Comparison of ENCODE assay signal across 19 cellular contexts in the genomic region with DNA sequence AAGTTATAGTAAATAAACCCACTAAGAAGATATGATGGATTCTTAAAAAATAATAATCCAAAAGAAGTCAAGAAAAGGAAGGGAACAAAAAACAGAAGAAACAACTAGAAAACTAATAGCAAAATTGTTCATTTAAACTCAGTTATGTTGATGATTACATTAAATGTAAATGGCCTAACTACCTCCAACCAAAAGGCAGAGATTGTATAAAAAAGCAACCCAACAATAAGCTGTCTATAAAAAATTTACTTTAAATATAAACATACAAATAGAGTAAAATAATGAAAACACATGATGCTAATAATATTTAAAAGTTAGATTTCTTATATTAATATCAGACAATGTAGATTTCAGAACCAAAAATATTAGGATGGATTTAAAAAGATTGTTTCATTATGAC.
DNase-seq lines count a peak whose midpoint lies in the region; ATAC-seq, FAIRE-seq and TF ChIP-seq lines count a peak whose summit lies in the region.
"Had no signal": no experiment of that assay in that cellular context is flagged by ENCODE, and none has a peak within 500 bp of the region (broad histone marks: within the 10 kb centered on the region; RNA-seq: fewer than 3 reads in every experiment).

No MANE protein-coding gene starts in this region.

- CTCF ChIA-PET in K562 (lab: Yijun Ruan, JAX; ENCODE audit: low intra/inter-chr PET ratio): no interaction called here

- H3K27ac ChIP-seq in K562 (ENCODE audit: extremely low read depth, low read depth, low read length) (no peak overlapping the region), kidney (ENCODE audit: low read depth in 2 of 2, low read length in 2 of 2) (no peak overlapping the region), ovary (no peak overlapping the region)
- H3K27ac ChIP-seq: 22Rv1, A549, C4-2B had no signal

- DNase-seq in RCC 7860 (ENCODE audit: low spot score) (no peak), K562 (ENCODE audit: extremely low read depth in 1 of 4, low spot score in 3 of 4) (no peak), kidney (no peak), NCI-H1092 (lab: John Stamatoyannopoulos, UW) (no peak), ovary (no peak)
- DNase-seq: AML-193; Caco-2; CD4-positive, alpha-beta T cell; GDM1; H7 had no signal

- H3K4me1 ChIP-seq in K562 (replicated peaks in 1 of 2; ENCODE audit: control insufficient read depth in 2 of 2, insufficient read depth in 2 of 2, low read length in 2 of 2) (no peaks in the 10 kb centered on the region), kidney (ENCODE audit: control insufficient read depth in 1 of 2, insufficient read depth in 1 of 2, low read depth in 1 of 2, low read length in 2 of 2) (no peaks in the 10 kb centered on the region), ovary (ENCODE audit: insufficient read depth) (no peaks in the 10 kb centered on the region)
- H3K4me1 ChIP-seq: A549, Caco-2 had no signal

- H4K20me1 ChIP-seq in K562 (replicated peaks; ENCODE audit: control insufficient read depth, insufficient read depth, low read length): no peaks in the 10 kb centered on the region

- H3K4me2 ChIP-seq in K562 (ENCODE audit: insufficient read depth, low read length): no peak overlapping the region
- H3K4me2 ChIP-seq: A549, GM23338 had no signal

- H3K9ac ChIP-seq in K562 (ENCODE audit: insufficient read depth in 1 of 2, low read depth in 2 of 2, low read length in 2 of 2) (no peak overlapping the region), kidney (ENCODE audit: low read length in 2 of 2) (no peak overlapping the region)

- BruUV-seq in K562 (replicated peaks; lab: Mats Ljungman, UMichigan): no TSS peak

- TF ChIP-seq POLR2A in K562 (conservative IDR thresholded peaks at IDR 0.05): no peak
- no peak for TF ChIP-seq POLR2A in ovary (IDR thresholded peaks at IDR 0.05)

- H2AFZ ChIP-seq in K562 (ENCODE audit: low read depth, low read length): no peak overlapping the region
- H2AFZ ChIP-seq: GM23338 had no signal

- H3K27me3 ChIP-seq in K562 (ENCODE audit: control insufficient read depth in 2 of 2, insufficient read depth in 2 of 2, low read length in 2 of 2) (no peaks in the 10 kb centered on the region), ovary (no peaks in the 10 kb centered on the region)

- TF ChIP-seq RAD21 in K562 (CRISPR knock-in tag; conservative IDR thresholded peaks at IDR 0.05 in 1 of 2, IDR thresholded peaks at IDR 0.05 in 1 of 2): no peak

- ATAC-seq in K562 (no peak), GM19467 (IDR thresholded peaks at IDR 0.05; ENCODE audit: unreplicated experiment) (no peak)
- ATAC-seq: A549, GM23338 had no signal

- no peaks in the 10 kb centered on the region for H3K9me1 ChIP-seq in K562 (ENCODE audit: control insufficient read depth, insufficient read depth, low read length)

- H3K9me3 ChIP-seq in K562 (replicated peaks; ENCODE audit: control insufficient read depth, insufficient read depth, low read depth, low read length): no peaks in the 10 kb centered on the region
- peaks cover 0 to 2% of the 10 kb centered on the region in 2 donors for H3K9me3 ChIP-seq in kidney (ENCODE audit: control insufficient read depth in 1 of 2, low read length in 2 of 2)
- H3K9me3 ChIP-seq in ovary: no peaks in the 10 kb centered on the region
- H3K9me3 ChIP-seq: A549, Caco-2 had no signal

- POLR2A ChIA-PET in K562 (lab: Yijun Ruan, JAX): no interaction called here

- intact Hi-C loops in K562 (cut with micrococcal nuclease): no loop called here
- intact Hi-C loops in kidney (cut with DNase I): no loop called here
- intact Hi-C loops in ovary (cut with DNase I): no loop called here

- FAIRE-seq in G401.6 (lab: Jason Lieb, UNC): peak; percentile 90
- FAIRE-seq in RCC 7860 (lab: Jason Lieb, UNC): peak; percentile 11
- FAIRE-seq in K562 (lab: Jason Lieb, UNC): no peak
- FAIRE-seq in kidney (lab: Jason Lieb, UNC): peak; percentile 3
- FAIRE-seq: A549, D721Med, GM12892, GM18507 had no signal

- TF ChIP-seq EP300 in K562 (IDR thresholded peaks at IDR 0.05; ENCODE audit: low read length) (no peak), ovary (IDR thresholded peaks at IDR 0.05) (no peak)

- H3K36me3 ChIP-seq in K562 (ENCODE audit: control insufficient read depth, insufficient read depth, low read length): no peaks in the 10 kb centered on the region
- H3K36me3 ChIP-seq in kidney (ENCODE audit: control insufficient read depth in 1 of 2, insufficient read depth in 2 of 2, low read length in 2 of 2): no peaks in the 10 kb centered on the region
- H3K36me3 ChIP-seq in ovary: no peaks in the 10 kb centered on the region

- H3K4me3 ChIP-seq in K562 (no peak overlapping the region), kidney (ENCODE audit: low read length in 2 of 2) (no peak overlapping the region), ovary (no peak overlapping the region)
- H3K4me3 ChIP-seq: A549, GM23338 had no signal

- no peaks in the 10 kb centered on the region for H3K79me2 ChIP-seq in K562 (ENCODE audit: control insufficient read depth, insufficient read depth, low read length)

- in situ Hi-C loops in K562 (cut with MboI): loop anchor here (25.0 kb wide), 1 partner anchor 966 kb away; no protein-coding TSS in a partner anchor

- no peak for TF ChIP-seq CTCF in K562 (IDR thresholded peaks at IDR 0.05 in 2 of 3, conservative IDR thresholded peaks at IDR 0.05 in 1 of 3; ENCODE audit: insufficient read depth in 2 of 3, low read depth in 1 of 3, low read length in 3 of 3)
- no peak for TF ChIP-seq CTCF in kidney (IDR thresholded peaks at IDR 0.05; ENCODE audit: borderline replicate concordance, extremely low read depth, insufficient read depth)
- TF ChIP-seq CTCF in ovary (IDR thresholded peaks at IDR 0.05): no peak

TF ChIP-seq in K562, 482 proteins besides CTCF, POLR2A, EP300 and RAD21:
- no peak for TF ChIP-seq ARID3B (CRISPR knock-in tag; IDR thresholded peaks at IDR 0.05; ENCODE audit: borderline replicate concordance)
- TF ChIP-seq ZNF354B (CRISPR knock-in tag; IDR thresholded peaks at IDR 0.05): peak; percentile 86; the same call in 1 of the 2 replicates
- peak; percentile 70 for TF ChIP-seq RBM25 (IDR thresholded peaks at IDR 0.05; ENCODE audit: low read depth, low read length, severe bottlenecking)
- TF ChIP-seq ZNF507 (tag; conservative IDR thresholded peaks at IDR 0.05): peak; percentile 94
